In genomic region chr6:16286151-16286522, GRCh38 we compare ENCODE assay signal across 9 cellular contexts. TPM values are rescaled to one million over a fixed set of nuclear protein-coding genes. Genes with fewer than 3 reads are reported as not detected.
DNase-seq lines count a peak whose midpoint lies in the region; ATAC-seq and TF ChIP-seq lines count a peak whose summit lies in the region.
"Had no signal": no experiment of that assay in that cellular context is flagged by ENCODE, and none has a peak within 500 bp of the region (broad histone marks: within the 10 kb centered on the region; RNA-seq: fewer than 3 reads in every experiment).

No MANE protein-coding gene starts in this region.

- H3K27ac ChIP-seq in Peyer's patch (no peak overlapping the region), neural cell (ENCODE audit: low read length) (no peak overlapping the region)
- H3K27ac ChIP-seq: epithelial cell of prostate had no signal

- no peaks in the 10 kb centered on the region for H3K36me3 ChIP-seq in Peyer's patch
- H3K36me3 ChIP-seq in neural cell (ENCODE audit: insufficient read depth, low read length), result no peaks in the 10 kb centered on the region

- TF ChIP-seq EP300 in neural cell (conservative IDR thresholded peaks at IDR 0.05; ENCODE audit: poor library complexity, severe bottlenecking), result no peak

- H3K9me2 ChIP-seq in neural cell (ENCODE audit: insufficient read depth, low read length), result no peaks in the 10 kb centered on the region

- H3F3A ChIP-seq in neural cell (ENCODE audit: insufficient read depth, low read length, poor library complexity, severe bottlenecking), result no peaks in the 10 kb centered on the region

- H3K9ac ChIP-seq in neural cell (ENCODE audit: low read length), result no peak overlapping the region

- no peaks in the 10 kb centered on the region for H3K9me3 ChIP-seq in Peyer's patch
- no peaks in the 10 kb centered on the region for H3K9me3 ChIP-seq in neural cell (ENCODE audit: low read length)

- H3K4me3 ChIP-seq in GM12865 (ENCODE audit: low read depth, low read length), result no peak overlapping the region
- H3K4me3 ChIP-seq in Peyer's patch, result no peak overlapping the region
- no peak overlapping the region for H3K4me3 ChIP-seq in neural cell (ENCODE audit: low read length)

- no peak overlapping the region for H3K4me2 ChIP-seq in neural cell (ENCODE audit: low read length)

- no peaks in the 10 kb centered on the region for H3K79me2 ChIP-seq in neural cell (replicated peaks; ENCODE audit: insufficient read depth, low read length)

- peak; percentile 12 for TF ChIP-seq RAD21 in neural cell (conservative IDR thresholded peaks at IDR 0.05)

- TF ChIP-seq CTCF in GM12865 (IDR thresholded peaks at IDR 0.05; ENCODE audit: insufficient read depth, low read depth, low read length, missing control alignments), result peak; percentile 94
- TF ChIP-seq CTCF in Peyer's patch (IDR thresholded peaks at IDR 0.05), result peak in 4 of 6 experiments; percentile 19 to 53 (median 32)
- no peak for TF ChIP-seq CTCF in neural cell (IDR thresholded peaks at IDR 0.05; ENCODE audit: poor library complexity, severe bottlenecking)

- H2AFZ ChIP-seq in neural cell (ENCODE audit: low read depth, low read length), result no peak overlapping the region

- H3K4me1 ChIP-seq in Peyer's patch, result no peaks in the 10 kb centered on the region

- H4K20me1 ChIP-seq in neural cell (ENCODE audit: insufficient read depth), result no peaks in the 10 kb centered on the region

- H3K27me3 ChIP-seq in Peyer's patch, result no peaks in the 10 kb centered on the region
- H3K27me3 ChIP-seq in neural cell (ENCODE audit: insufficient read depth, low read depth, low read length), result no peaks in the 10 kb centered on the region

- ATAC-seq in HG03469 (IDR thresholded peaks at IDR 0.05; ENCODE audit: unreplicated experiment), result no peak

- TF ChIP-seq POLR2A in Peyer's patch (IDR thresholded peaks at IDR 0.05) (no peak), erythroblast (IDR thresholded peaks at IDR 0.05; ENCODE audit: low read length) (no peak)

- DNase-seq in 8988T, result peak; percentile 67
- peak; percentile 60 for DNase-seq in GM12865 (ENCODE audit: low read depth)
- DNase-seq in Peyer's patch, result no peak
- DNase-seq in erythroblast (lab: John Stamatoyannopoulos, UW), result peak; percentile 25 to 44
- DNase-seq in ureter (ENCODE audit: low spot score), result no peak
- no peak for DNase-seq in NCI-H128 (lab: John Stamatoyannopoulos, UW; ENCODE audit: unreplicated experiment)

TF ChIP-seq in neural cell, 6 proteins besides CTCF, POLR2A, EP300 and RAD21:
- no peak for TF ChIP-seq REST (IDR thresholded peaks at IDR 0.05; ENCODE audit: borderline replicate concordance)
- TF ChIP-seq TAF1 (IDR thresholded peaks at IDR 0.05; ENCODE audit: low read depth), result no peak
- no peak for TF ChIP-seq MXI1 (conservative IDR thresholded peaks at IDR 0.05; ENCODE audit: poor library complexity, severe bottlenecking)
TF ChIP-seq in neural cell: peak in this region for 0.

RNA-seq across cellular contexts. Expression of gene GMPR, which starts 47.8 kb away (rescaled TPM):
- total RNA-seq in Peyer's patch, result 1 to 10 TPM in 3 of 4 donors, not detected in 1; 3.6 to 8.1 (median 6.3) TPM
- polyA plus RNA-seq in neural cell, result 1.6 TPM in 1 of 2 replicates, not detected in the other
- polyA minus RNA-seq in neural cell, result not detected in 2 replicates
- 2.3 TPM for total RNA-seq in ureter

Comparison
In these comparisons a context has a peak if more than half of its experiments do, and no peak if none do; other contexts are left out.
1. DNase-seq: peak in 8988T (single experiment), GM12865 (single experiment) and erythroblast (2 of 2); none in Peyer's patch (0 of 3), ureter (single experiment) and NCI-H128 (single experiment).